ENCODE assay signal across 2 cellular contexts in genomic region chr6:143158113-143158581, GRCh38.
TF ChIP-seq lines count a peak whose summit lies in the region.

No MANE protein-coding gene starts in this region.

TF ChIP-seq in GM12878, 131 proteins besides CTCF, POLR2A, EP300 and RAD21 (continued from another document and continues in another):
- TF ChIP-seq E2F8 (IDR thresholded peaks at IDR 0.05; ENCODE audit: low read depth, partially characterized antibody) (no peak), ZNF384 (IDR thresholded peaks at IDR 0.05; ENCODE audit: borderline replicate concordance, low read depth, low read length) (no peak), PBX3 (IDR thresholded peaks at IDR 0.05; ENCODE audit: insufficient replicate concordance, low read depth, low read length) (no peak), MEF2A (IDR thresholded peaks at IDR 0.05; ENCODE audit: insufficient read depth, low read depth, low read length) (no peak), ATF2 (IDR thresholded peaks at IDR 0.05; ENCODE audit: low read length) (no peak), EZH2 (IDR thresholded peaks at IDR 0.05; ENCODE audit: borderline replicate concordance, control insufficient read depth, low read depth, low read length) (no peak), SIX5 (IDR thresholded peaks at IDR 0.05; ENCODE audit: low read depth, low read length, severe bottlenecking) (no peak), ZNF687 (IDR thresholded peaks at IDR 0.05) (no peak), ATF7 (IDR thresholded peaks at IDR 0.05; ENCODE audit: low read depth) (no peak), NRF1 (conservative IDR thresholded peaks at IDR 0.05; ENCODE audit: low read depth, low read length) (no peak), ZBTB4 (CRISPR knock-in tag; IDR thresholded peaks at IDR 0.05) (no peak)

TF ChIP-seq in liver, 16 proteins besides CTCF, POLR2A, EP300 and RAD21 (continued from another document):
- TF ChIP-seq ZBTB33 (IDR thresholded peaks at IDR 0.05) (no peak), MAX (IDR thresholded peaks at IDR 0.05) (no peak), TAF1 (conservative IDR thresholded peaks at IDR 0.05) (no peak)
